In the genomic region with DNA sequence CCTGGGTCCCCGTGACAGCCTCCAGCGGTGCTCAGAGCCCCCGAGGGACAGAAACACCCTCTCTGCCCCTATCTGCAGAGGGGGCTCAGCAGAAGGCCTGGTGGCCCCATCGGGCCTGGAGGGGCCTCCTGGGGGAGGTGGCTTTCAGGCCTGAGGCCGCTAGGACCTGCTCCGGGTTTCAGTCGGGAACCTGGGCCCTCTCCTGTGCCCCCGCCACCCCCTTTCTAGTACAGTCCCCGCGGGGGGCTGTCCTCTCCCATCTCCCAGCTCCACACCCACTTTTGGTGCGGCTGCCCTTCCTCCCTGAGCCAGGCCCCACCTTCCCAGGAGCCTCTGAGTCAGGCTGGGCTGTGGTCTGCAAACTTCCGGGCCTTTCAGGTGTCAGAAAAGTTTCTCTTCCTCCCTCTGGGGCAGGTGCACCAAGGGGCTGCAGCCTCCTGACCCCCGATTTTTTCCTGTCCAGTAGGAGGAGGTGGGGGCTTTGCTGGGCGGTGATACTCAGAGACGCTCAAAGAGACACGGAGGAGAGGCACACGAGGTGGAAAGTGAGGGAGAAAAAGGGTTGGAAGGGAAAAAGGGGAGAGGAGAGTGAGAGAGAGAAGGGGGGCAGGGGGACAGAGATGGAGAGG, we compare ENCODE assay signal across 8 cellular contexts. TPM values are rescaled to one million over a fixed set of nuclear protein-coding genes. Genes with fewer than 3 reads are reported as not detected.
DNase-seq lines count a peak whose midpoint lies in the region; ATAC-seq and TF ChIP-seq lines count a peak whose summit lies in the region.

No MANE protein-coding gene starts in this region.

- peak overlapping the region; percentile 90; the same call in 1 of the 2 replicates for H3K9ac ChIP-seq in KMS-11

- peak overlapping the region; percentile 98 for H2AFZ ChIP-seq in KMS-11 (ENCODE audit: low read depth)

- intact Hi-C loops in CD14-positive monocyte (cut with micrococcal nuclease): no loop called here
- intact Hi-C loops in activated T-helper 2 cell treated with anti-CD3 and anti-CD28 coated beads, Interferon-gamma antibody, Interleukin-2, Interleukin-4, amounts not matched to agents 10 μg/mL and 5 μg/mL and 100 μg/mL, durations not matched to agents 14 hours and 24 hours and 36 hours (cut with micrococcal nuclease): loop anchor here (1.0 to 10.0 kb wide), 5 partner anchors 14 to 88 kb away; no protein-coding TSS in a partner anchor

- H3K36me3 Mint-ChIP-seq in CD14-positive monocyte: no peaks in the 10 kb centered on the region
- H3K36me3 Mint-ChIP-seq in activated T-helper 2 cell treated with anti-CD3 and anti-CD28 coated beads, Interferon-gamma antibody, Interleukin-2, Interleukin-4, amounts not matched to agents 10 μg/mL and 5 μg/mL and 100 μg/mL, durations not matched to agents 14 hours and 24 hours and 36 hours (ENCODE audit: low read depth): peaks cover 41% of the 10 kb centered on the region

- H3K27ac ChIP-seq in KMS-11 (peak overlapping the region; percentile 16; the same call in 1 of the 2 replicates), mesodermal cell (ENCODE audit: low read depth, low read length, severe bottlenecking) (no peak overlapping the region)

- peaks cover 0 to 3% (median 0%) of the 10 kb centered on the region in 7 donors for H3K9me3 Mint-ChIP-seq in CD14-positive monocyte
- H3K9me3 Mint-ChIP-seq in activated T-helper 2 cell treated with anti-CD3 and anti-CD28 coated beads, Interferon-gamma antibody, Interleukin-2, Interleukin-4, amounts not matched to agents 10 μg/mL and 5 μg/mL and 100 μg/mL, durations not matched to agents 14 hours and 24 hours and 36 hours: no peaks in the 10 kb centered on the region

- H3K4me1 Mint-ChIP-seq in CD14-positive monocyte: peaks cover 4% of the 10 kb centered on the region
- H3K4me1 Mint-ChIP-seq in activated T-helper 2 cell treated with anti-CD3 and anti-CD28 coated beads, Interferon-gamma antibody, Interleukin-2, Interleukin-4, amounts not matched to agents 10 μg/mL and 5 μg/mL and 100 μg/mL, durations not matched to agents 14 hours and 24 hours and 36 hours (ENCODE audit: low read depth): peaks cover 35% of the 10 kb centered on the region

- TF ChIP-seq CTCF in CD14-positive monocyte (IDR thresholded peaks at IDR 0.05): no peak
- no peak for TF ChIP-seq CTCF in KMS-11 (conservative IDR thresholded peaks at IDR 0.05; ENCODE audit: low read depth, low read length)

- H3K4me1 ChIP-seq in KMS-11 (ENCODE audit: low read depth, poor library complexity, severe bottlenecking) (peaks cover 12% of the 10 kb centered on the region), mesodermal cell (ENCODE audit: control insufficient read depth, insufficient read depth, low read length, poor library complexity, severe bottlenecking) (peaks cover 9% of the 10 kb centered on the region)

- no peaks in the 10 kb centered on the region for H3K79me2 ChIP-seq in KMS-11 (ENCODE audit: insufficient read depth, low read depth)

- H3K4me3 ChIP-seq in KMS-11 (IDR thresholded peaks at IDR 0.05; ENCODE audit: insufficient read depth, low read depth, low read length) (no peak overlapping the region), mesodermal cell (ENCODE audit: extremely low read depth, insufficient read depth, low read length, poor library complexity, severe bottlenecking) (peak overlapping the region; percentile 43)

- peak overlapping the region in 1 of 7 donors; percentile 46 for H3K27ac Mint-ChIP-seq in CD14-positive monocyte
- peak overlapping the region; percentile 88 for H3K27ac Mint-ChIP-seq in activated T-helper 2 cell treated with anti-CD3 and anti-CD28 coated beads, Interferon-gamma antibody, Interleukin-2, Interleukin-4, amounts not matched to agents 10 μg/mL and 5 μg/mL and 100 μg/mL, durations not matched to agents 14 hours and 24 hours and 36 hours

- no peaks in the 10 kb centered on the region for H3K27me3 ChIP-seq in KMS-11 (ENCODE audit: insufficient read depth, low read depth)

- ATAC-seq in GM21423 (IDR thresholded peaks at IDR 0.05; ENCODE audit: unreplicated experiment): peak; percentile 83

- 27 to 42% methylated on average over 8 to 14 of the region's 17 CpGs for WGBS in mesodermal cell (ENCODE audit: insufficient coverage in 2 of 2), 2 experiments

- H4K20me1 ChIP-seq in KMS-11 (ENCODE audit: insufficient read depth): no peaks in the 10 kb centered on the region

- no peak for DNase-seq in CD14-positive monocyte (ENCODE audit: low spot score)
- peak; percentile 60 for DNase-seq in activated T-helper 2 cell treated with anti-CD3 and anti-CD28 coated beads, Interferon-gamma antibody, Interleukin-2, Interleukin-4, amounts not matched to agents 10 μg/mL and 5 μg/mL and 100 μg/mL, durations not matched to agents 14 hours and 24 hours and 36 hours (ENCODE audit: low spot score)
- DNase-seq in ureter (ENCODE audit: low spot score): peak; percentile 75
- no peak for DNase-seq in T1000 (lab: John Stamatoyannopoulos, UW)
- no peak for DNase-seq in COLO829 (ENCODE audit: low spot score)

- peak overlapping the region; percentile 73 for H3K4me2 ChIP-seq in KMS-11

- no peaks in the 10 kb centered on the region for H3K9me3 ChIP-seq in mesodermal cell (ENCODE audit: control insufficient read depth, low read length)

- no peaks in the 10 kb centered on the region for H3K36me3 ChIP-seq in KMS-11 (ENCODE audit: insufficient read depth)
- no peaks in the 10 kb centered on the region for H3K36me3 ChIP-seq in mesodermal cell (ENCODE audit: control insufficient read depth, insufficient read depth, low read length)

- peaks cover 14 to 34% (median 28%) of the 10 kb centered on the region in 3 donors for H3K27me3 Mint-ChIP-seq in CD14-positive monocyte (ENCODE audit: low read depth in 3 of 3)
- H3K27me3 Mint-ChIP-seq in activated T-helper 2 cell treated with anti-CD3 and anti-CD28 coated beads, Interferon-gamma antibody, Interleukin-2, Interleukin-4, amounts not matched to agents 10 μg/mL and 5 μg/mL and 100 μg/mL, durations not matched to agents 14 hours and 24 hours and 36 hours (ENCODE audit: low read depth): no peaks in the 10 kb centered on the region

- H3K4me3 Mint-ChIP-seq in CD14-positive monocyte: peak overlapping the region; percentile 61 to 79
- peak overlapping the region; percentile 87 for H3K4me3 Mint-ChIP-seq in activated T-helper 2 cell treated with anti-CD3 and anti-CD28 coated beads, Interferon-gamma antibody, Interleukin-2, Interleukin-4, amounts not matched to agents 10 μg/mL and 5 μg/mL and 100 μg/mL, durations not matched to agents 14 hours and 24 hours and 36 hours (ENCODE audit: low read depth)

RNA-seq across cellular contexts. Expression of gene CARD11, which starts 0.7 kb away (rescaled TPM):
- under 1 TPM in 1 of 2 donors, not detected in 1; 0.04 TPM for polyA plus RNA-seq in CD14-positive monocyte
- 72.8 and 74.1 TPM in 2 replicates for total RNA-seq in activated T-helper 2 cell treated with anti-CD3 and anti-CD28 coated beads, Interferon-gamma antibody, Interleukin-2, Interleukin-4, amounts not matched to agents 10 μg/mL and 5 μg/mL and 100 μg/mL, durations not matched to agents 14 hours and 24 hours and 36 hours
- polyA plus RNA-seq in mesodermal cell (2013, experiment 1 of 2): 5.8 TPM
- polyA plus RNA-seq in mesodermal cell (2013, experiment 2 of 2): 4.4 TPM
- total RNA-seq in ureter: 52.3 TPM

Comparison
In these comparisons a context has a peak if more than half of its experiments do, and no peak if none do; other contexts are left out.
1. DNase-seq: peak in activated T-helper 2 cell treated with anti-CD3 and anti-CD28 coated beads, Interferon-gamma antibody, Interleukin-2, Interleukin-4, amounts not matched to agents 10 μg/mL and 5 μg/mL and 100 μg/mL, durations not matched to agents 14 hours and 24 hours and 36 hours (single experiment) and ureter (single experiment); none in CD14-positive monocyte (single experiment), T1000 (single experiment) and COLO829 (single experiment).